ENCODE assay signal across 1 cellular context in the genomic region with DNA sequence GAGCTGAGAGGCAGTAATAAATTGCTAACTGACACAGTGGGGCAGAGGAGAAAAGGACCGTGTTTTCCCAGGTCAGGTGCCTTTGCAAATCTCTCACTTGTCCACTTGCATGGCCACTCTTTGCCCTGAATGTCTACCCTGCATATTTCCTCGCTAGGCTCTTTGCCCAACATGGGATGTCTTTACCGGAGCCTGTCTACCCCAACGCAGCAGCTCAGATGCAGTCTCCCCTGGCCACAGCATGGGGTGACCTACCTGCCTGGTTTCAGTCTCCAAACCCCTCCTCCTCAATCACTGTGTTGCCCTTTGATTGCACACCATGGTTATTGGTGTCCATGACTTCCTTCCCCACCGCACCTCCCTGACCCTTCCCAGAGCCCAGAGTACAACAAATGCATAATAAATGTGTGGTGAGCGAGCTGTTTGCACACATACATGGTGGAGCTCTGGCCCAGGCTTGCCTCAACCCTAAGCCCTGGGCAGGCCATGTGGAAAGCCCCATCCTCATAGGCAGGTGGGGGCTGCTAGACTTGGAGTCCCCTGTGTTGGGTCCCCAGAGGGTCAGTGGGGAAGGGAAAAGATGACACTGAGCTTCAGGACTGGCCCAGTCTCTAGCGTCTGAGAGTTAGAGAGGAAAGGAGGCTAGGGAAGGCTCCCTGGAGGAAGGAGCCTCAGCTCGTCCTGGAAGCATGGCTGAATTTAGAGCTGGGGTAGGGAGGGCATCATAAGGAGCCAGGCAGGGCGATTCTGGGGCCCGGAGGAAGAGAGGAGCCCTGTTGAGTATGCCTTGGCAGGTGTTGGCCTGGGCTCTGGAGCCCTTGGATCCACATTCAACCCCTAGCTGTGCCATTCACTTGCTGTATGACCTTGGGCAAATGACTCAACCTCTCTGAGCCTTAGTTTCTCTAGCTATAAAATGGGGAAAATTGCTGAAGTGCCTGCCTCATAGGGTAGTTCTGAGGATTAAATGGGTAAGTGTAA.
A peak's percentile ranks its signal among the peaks of the same experiment; 100 is the strongest.
TF ChIP-seq lines count a peak whose summit lies in the region.

No MANE protein-coding gene starts in this region.

TF ChIP-seq in HepG2, 621 proteins besides CTCF, POLR2A, EP300 and RAD21 (continued from another document and continues in another):
- TF ChIP-seq, protein P1, sequence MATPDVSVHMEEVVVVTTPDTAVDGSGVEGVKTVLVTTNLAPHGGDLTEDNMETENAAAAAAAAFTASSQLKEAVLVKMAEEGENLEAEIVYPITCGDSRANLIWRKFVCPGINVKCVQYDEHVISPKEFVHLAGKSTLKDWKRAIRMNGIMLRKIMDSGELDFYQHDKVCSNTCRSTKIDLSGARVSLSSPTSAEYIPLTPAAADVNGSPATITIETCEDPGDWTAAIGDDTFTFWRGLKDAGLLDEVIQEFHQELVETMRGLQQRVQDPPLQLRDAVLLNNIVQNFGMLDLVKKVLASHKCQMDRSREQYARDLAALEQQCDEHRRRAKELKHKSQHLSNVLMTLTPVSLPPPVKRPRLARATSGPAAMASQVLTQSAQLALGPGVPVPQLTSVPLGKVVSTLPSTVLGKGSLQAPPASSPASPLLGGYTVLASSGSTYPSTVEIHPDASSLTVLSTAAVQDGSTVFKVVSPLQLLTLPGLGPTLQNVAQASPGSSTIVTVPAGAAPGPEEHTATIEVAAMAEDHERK (CRISPR knock-in tag; IDR thresholded peaks at IDR 0.05; ENCODE audit: low read depth) = no peak
- TF ChIP-seq HHEX (CRISPR knock-in tag; IDR thresholded peaks at IDR 0.05) = no peak
- TF ChIP-seq SNAPC5 (CRISPR knock-in tag; IDR thresholded peaks at IDR 0.05; ENCODE audit: borderline replicate concordance) = no peak
- TF ChIP-seq, protein P2, sequence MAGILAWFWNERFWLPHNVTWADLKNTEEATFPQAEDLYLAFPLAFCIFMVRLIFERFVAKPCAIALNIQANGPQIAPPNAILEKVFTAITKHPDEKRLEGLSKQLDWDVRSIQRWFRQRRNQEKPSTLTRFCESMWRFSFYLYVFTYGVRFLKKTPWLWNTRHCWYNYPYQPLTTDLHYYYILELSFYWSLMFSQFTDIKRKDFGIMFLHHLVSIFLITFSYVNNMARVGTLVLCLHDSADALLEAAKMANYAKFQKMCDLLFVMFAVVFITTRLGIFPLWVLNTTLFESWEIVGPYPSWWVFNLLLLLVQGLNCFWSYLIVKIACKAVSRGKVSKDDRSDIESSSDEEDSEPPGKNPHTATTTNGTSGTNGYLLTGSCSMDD (CRISPR knock-in tag; IDR thresholded peaks at IDR 0.05) = no peak
- TF ChIP-seq ZNF121 (CRISPR knock-in tag; IDR thresholded peaks at IDR 0.05) = no peak
- TF ChIP-seq ARNT2 (CRISPR knock-in tag; IDR thresholded peaks at IDR 0.05; ENCODE audit: low read depth) = peak; percentile 75; the same call in 1 of the 2 replicates
- TF ChIP-seq, protein P3, sequence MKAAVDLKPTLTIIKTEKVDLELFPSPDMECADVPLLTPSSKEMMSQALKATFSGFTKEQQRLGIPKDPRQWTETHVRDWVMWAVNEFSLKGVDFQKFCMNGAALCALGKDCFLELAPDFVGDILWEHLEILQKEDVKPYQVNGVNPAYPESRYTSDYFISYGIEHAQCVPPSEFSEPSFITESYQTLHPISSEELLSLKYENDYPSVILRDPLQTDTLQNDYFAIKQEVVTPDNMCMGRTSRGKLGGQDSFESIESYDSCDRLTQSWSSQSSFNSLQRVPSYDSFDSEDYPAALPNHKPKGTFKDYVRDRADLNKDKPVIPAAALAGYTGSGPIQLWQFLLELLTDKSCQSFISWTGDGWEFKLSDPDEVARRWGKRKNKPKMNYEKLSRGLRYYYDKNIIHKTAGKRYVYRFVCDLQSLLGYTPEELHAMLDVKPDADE (CRISPR knock-in tag; IDR thresholded peaks at IDR 0.05) = 0 out of 2 replicates have a peak, but pooled peaks have one; percentile 80
- no peak for TF ChIP-seq ZBED4 (CRISPR knock-in tag; IDR thresholded peaks at IDR 0.05; ENCODE audit: borderline replicate concordance)
- no peak for TF ChIP-seq TEAD2 (CRISPR knock-in tag; IDR thresholded peaks at IDR 0.05)
- TF ChIP-seq CBX1 (IDR thresholded peaks at IDR 0.05; ENCODE audit: low read depth) = no peak
- no peak; the same call in 1 of the 2 replicates for TF ChIP-seq YEATS2 (CRISPR knock-in tag; IDR thresholded peaks at IDR 0.05; ENCODE audit: borderline replicate concordance)
- peak; percentile 96 for TF ChIP-seq FIP1L1 (IDR thresholded peaks at IDR 0.05; ENCODE audit: borderline replicate concordance, insufficient read depth, low read depth, low read length)
- peak; percentile 29; the same call in 1 of the 2 replicates for TF ChIP-seq ZNF225 (CRISPR knock-in tag; IDR thresholded peaks at IDR 0.05)
- TF ChIP-seq TFDP1 (CRISPR knock-in tag; IDR thresholded peaks at IDR 0.05; ENCODE audit: borderline replicate concordance) = no peak
- TF ChIP-seq ZNF850 (CRISPR knock-in tag; conservative IDR thresholded peaks at IDR 0.05) = no peak
- TF ChIP-seq ATM (IDR thresholded peaks at IDR 0.05; ENCODE audit: borderline replicate concordance) = no peak
- no peak for TF ChIP-seq ZNF251 (CRISPR knock-in tag; IDR thresholded peaks at IDR 0.05)
- no peak for TF ChIP-seq NCOR1 (IDR thresholded peaks at IDR 0.05; ENCODE audit: borderline replicate concordance, low read length)
- TF ChIP-seq, protein P4, sequence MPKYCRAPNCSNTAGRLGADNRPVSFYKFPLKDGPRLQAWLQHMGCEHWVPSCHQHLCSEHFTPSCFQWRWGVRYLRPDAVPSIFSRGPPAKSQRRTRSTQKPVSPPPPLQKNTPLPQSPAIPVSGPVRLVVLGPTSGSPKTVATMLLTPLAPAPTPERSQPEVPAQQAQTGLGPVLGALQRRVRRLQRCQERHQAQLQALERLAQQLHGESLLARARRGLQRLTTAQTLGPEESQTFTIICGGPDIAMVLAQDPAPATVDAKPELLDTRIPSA (CRISPR knock-in tag; IDR thresholded peaks at IDR 0.05; ENCODE audit: borderline replicate concordance) = no peak
- no peak for TF ChIP-seq ZNF761 (CRISPR knock-in tag; conservative IDR thresholded peaks at IDR 0.05)
- no peak for TF ChIP-seq ZNF780A (CRISPR knock-in tag; IDR thresholded peaks at IDR 0.05)
- no peak for TF ChIP-seq ZNF496 (CRISPR knock-in tag; IDR thresholded peaks at IDR 0.05; ENCODE audit: insufficient replicate concordance)
- no peak for TF ChIP-seq FOXA1 (IDR thresholded peaks at IDR 0.05)
- TF ChIP-seq FOXA1 (CRISPR knock-in tag; IDR thresholded peaks at IDR 0.05) = no peak
- TF ChIP-seq TERF1 (CRISPR knock-in tag; IDR thresholded peaks at IDR 0.05) = no peak
- no peak for TF ChIP-seq ZNF598 (CRISPR knock-in tag; IDR thresholded peaks at IDR 0.05; ENCODE audit: borderline replicate concordance)
- TF ChIP-seq, protein P5, sequence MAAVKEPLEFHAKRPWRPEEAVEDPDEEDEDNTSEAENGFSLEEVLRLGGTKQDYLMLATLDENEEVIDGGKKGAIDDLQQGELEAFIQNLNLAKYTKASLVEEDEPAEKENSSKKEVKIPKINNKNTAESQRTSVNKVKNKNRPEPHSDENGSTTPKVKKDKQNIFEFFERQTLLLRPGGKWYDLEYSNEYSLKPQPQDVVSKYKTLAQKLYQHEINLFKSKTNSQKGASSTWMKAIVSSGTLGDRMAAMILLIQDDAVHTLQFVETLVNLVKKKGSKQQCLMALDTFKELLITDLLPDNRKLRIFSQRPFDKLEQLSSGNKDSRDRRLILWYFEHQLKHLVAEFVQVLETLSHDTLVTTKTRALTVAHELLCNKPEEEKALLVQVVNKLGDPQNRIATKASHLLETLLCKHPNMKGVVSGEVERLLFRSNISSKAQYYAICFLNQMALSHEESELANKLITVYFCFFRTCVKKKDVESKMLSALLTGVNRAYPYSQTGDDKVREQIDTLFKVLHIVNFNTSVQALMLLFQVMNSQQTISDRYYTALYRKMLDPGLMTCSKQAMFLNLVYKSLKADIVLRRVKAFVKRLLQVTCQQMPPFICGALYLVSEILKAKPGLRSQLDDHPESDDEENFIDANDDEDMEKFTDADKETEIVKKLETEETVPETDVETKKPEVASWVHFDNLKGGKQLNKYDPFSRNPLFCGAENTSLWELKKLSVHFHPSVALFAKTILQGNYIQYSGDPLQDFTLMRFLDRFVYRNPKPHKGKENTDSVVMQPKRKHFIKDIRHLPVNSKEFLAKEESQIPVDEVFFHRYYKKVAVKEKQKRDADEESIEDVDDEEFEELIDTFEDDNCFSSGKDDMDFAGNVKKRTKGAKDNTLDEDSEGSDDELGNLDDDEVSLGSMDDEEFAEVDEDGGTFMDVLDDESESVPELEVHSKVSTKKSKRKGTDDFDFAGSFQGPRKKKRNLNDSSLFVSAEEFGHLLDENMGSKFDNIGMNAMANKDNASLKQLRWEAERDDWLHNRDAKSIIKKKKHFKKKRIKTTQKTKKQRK (IDR thresholded peaks at IDR 0.05; ENCODE audit: low read length) = no peak
- no peak for TF ChIP-seq MAZ (IDR thresholded peaks at IDR 0.05; ENCODE audit: borderline replicate concordance, low read depth, low read length)
- no peak for TF ChIP-seq MAZ (CRISPR knock-in tag; IDR thresholded peaks at IDR 0.05; ENCODE audit: low read depth)
- no peak for TF ChIP-seq REPIN1 (CRISPR knock-in tag; IDR thresholded peaks at IDR 0.05; ENCODE audit: borderline replicate concordance, low read depth)
- no peak for TF ChIP-seq HDAC1 (CRISPR knock-in tag; IDR thresholded peaks at IDR 0.05)
- TF ChIP-seq KAT8 (CRISPR knock-in tag; IDR thresholded peaks at IDR 0.05) = no peak; the same call in 1 of the 2 replicates
- TF ChIP-seq EEA1 (CRISPR knock-in tag; IDR thresholded peaks at IDR 0.05; ENCODE audit: borderline replicate concordance) = no peak
- no peak for TF ChIP-seq PLRG1 (conservative IDR thresholded peaks at IDR 0.05)
- no peak for TF ChIP-seq DNMT1 (CRISPR knock-in tag; IDR thresholded peaks at IDR 0.05)
- TF ChIP-seq GLI4 (CRISPR knock-in tag; IDR thresholded peaks at IDR 0.05; ENCODE audit: borderline replicate concordance) = no peak
- no peak for TF ChIP-seq MED13 (CRISPR knock-in tag; IDR thresholded peaks at IDR 0.05)
- no peak for TF ChIP-seq TAF1 (CRISPR knock-in tag; IDR thresholded peaks at IDR 0.05)
- no peak for TF ChIP-seq HNF4A (CRISPR knock-in tag; IDR thresholded peaks at IDR 0.05)
- TF ChIP-seq GABPA (IDR thresholded peaks at IDR 0.05; ENCODE audit: low read depth, low read length) = no peak
- no peak for TF ChIP-seq GABPA (CRISPR knock-in tag; IDR thresholded peaks at IDR 0.05; ENCODE audit: low read depth)
